Comparison of ENCODE assay signal across 13 cellular contexts in the genomic region with DNA sequence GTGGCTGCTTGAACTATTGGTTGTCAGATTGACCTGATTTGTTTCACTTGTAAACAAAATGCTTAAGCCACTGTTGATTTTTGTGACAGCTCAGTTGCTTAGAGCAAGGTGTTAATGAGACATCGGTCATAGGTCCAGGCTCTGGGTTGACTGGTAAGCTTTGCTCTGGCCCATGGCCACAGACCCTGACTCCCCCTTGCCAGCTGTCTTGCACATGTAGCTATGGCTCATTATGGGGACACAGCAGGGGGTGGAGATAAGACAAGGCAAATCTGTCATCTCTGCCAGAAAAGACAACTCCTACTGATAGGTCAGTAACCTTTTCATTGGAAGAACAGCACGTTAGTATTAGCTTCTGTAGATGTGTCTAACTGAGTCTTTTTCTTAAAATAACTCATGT.
DNase-seq lines count a peak whose midpoint lies in the region; ATAC-seq and TF ChIP-seq lines count a peak whose summit lies in the region.
"Had no signal": no experiment of that assay in that cellular context is flagged by ENCODE, and none has a peak within 500 bp of the region (broad histone marks: within the 10 kb centered on the region; RNA-seq: fewer than 3 reads in every experiment).

No MANE protein-coding gene starts in this region.

- no peak overlapping the region for H3K4me3 Mint-ChIP-seq in activated CD8-positive, alpha-beta T cell treated with anti-CD3 and anti-CD28 coated beads for 36 hours

- no peaks in the 10 kb centered on the region for H3K36me3 ChIP-seq in HCT116 (ENCODE audit: control insufficient read depth in 1 of 2, insufficient read depth in 2 of 2, low read length in 2 of 2)
- H3K36me3 ChIP-seq: neutrophil had no signal

- H3K79me2 ChIP-seq in HCT116 (ENCODE audit: insufficient read depth, low read length), result peaks cover 2% of the 10 kb centered on the region; the same call in 1 of the 2 replicates

- no peak overlapping the region for H3K9ac ChIP-seq in HCT116 (ENCODE audit: low read length)

- H3K9me3 Mint-ChIP-seq in activated CD8-positive, alpha-beta T cell treated with anti-CD3 and anti-CD28 coated beads for 36 hours, result peaks cover 8% of the 10 kb centered on the region

- H3K4me2 ChIP-seq in HCT116 (ENCODE audit: low read length), result peak overlapping the region; percentile 64

- no peak overlapping the region for H3K27ac ChIP-seq in HCT116 (ENCODE audit: low read depth, low read length)
- H3K27ac ChIP-seq: neutrophil had no signal

- intact Hi-C loops in HCT116 (cut with micrococcal nuclease), result no loop called here
- intact Hi-C loops in activated CD8-positive, alpha-beta T cell treated with anti-CD3 and anti-CD28 coated beads for 36 hours (cut with micrococcal nuclease), result no loop called here

- peaks cover 52 to 67% of the 10 kb centered on the region in 2 experiments for H3K4me1 ChIP-seq in HCT116 (ENCODE audit: control insufficient read depth in 1 of 2, insufficient read depth in 2 of 2, low read length in 2 of 2)

- H3K4me1 Mint-ChIP-seq in activated CD8-positive, alpha-beta T cell treated with anti-CD3 and anti-CD28 coated beads for 36 hours (ENCODE audit: low read depth), result peaks cover 39% of the 10 kb centered on the region

- TF ChIP-seq CTCF in HCT116 (IDR thresholded peaks at IDR 0.05 in 2 of 3, conservative IDR thresholded peaks at IDR 0.05 in 1 of 3; ENCODE audit: borderline replicate concordance in 1 of 3, insufficient read depth in 1 of 3, low read depth in 2 of 3, low read length in 2 of 3), result no peak
- no peak for TF ChIP-seq CTCF in activated CD8-positive, alpha-beta T cell treated with anti-CD3 and anti-CD28 coated beads for 36 hours (IDR thresholded peaks at IDR 0.05)

- DNase-seq in HCT116 (ENCODE audit: low read depth, low spot score), result no peak
- peak; percentile 81 for DNase-seq in NCI-H69 (lab: John Stamatoyannopoulos, UW)
- peak; percentile 74 for DNase-seq in cerebellar cortex (ENCODE audit: low spot score)
- peak; percentile 59 for DNase-seq in retina
- no peak for DNase-seq in stimulated activated naive CD4-positive, alpha-beta T cell treated with Interleukin-2 at 50 U/mL for 16 hours (lab: John Stamatoyannopoulos, UW)
- no peak for DNase-seq in activated CD8-positive, alpha-beta T cell treated with anti-CD3 and anti-CD28 coated beads for 36 hours
- DNase-seq in SKM-1 (lab: John Stamatoyannopoulos, UW; ENCODE audit: unreplicated experiment), result no peak
- DNase-seq: activated CD4-positive, alpha-beta T cell treated with anti-CD3 and anti-CD28 coated beads, Interleukin-2, amount 50 U/mL, for 48 hours; activated naive CD4-positive, alpha-beta T cell treated with anti-CD3 and anti-CD28 coated beads, Interleukin-2, amount 50 U/mL, for 16 hours; cortex of kidney; foreskin melanocyte; stimulated activated naive CD4-positive, alpha-beta T cell had no signal

- ATAC-seq in HCT116, result 0 out of 2 replicates have a peak, but pooled peaks have one; percentile 19
- no peak for ATAC-seq in activated CD8-positive, alpha-beta T cell treated with anti-CD3 and anti-CD28 coated beads for 36 hours

- H2AFZ ChIP-seq in HCT116 (ENCODE audit: low read depth, low read length, poor library complexity, severe bottlenecking), result no peak overlapping the region

- H3K27ac Mint-ChIP-seq in activated CD8-positive, alpha-beta T cell treated with anti-CD3 and anti-CD28 coated beads for 36 hours, result no peak overlapping the region

- no peaks in the 10 kb centered on the region for H3K27me3 Mint-ChIP-seq in activated CD8-positive, alpha-beta T cell treated with anti-CD3 and anti-CD28 coated beads for 36 hours

- H3K36me3 Mint-ChIP-seq in activated CD8-positive, alpha-beta T cell treated with anti-CD3 and anti-CD28 coated beads for 36 hours (ENCODE audit: low read depth), result peaks cover 9% of the 10 kb centered on the region

- H3K27me3 ChIP-seq in HCT116 (ENCODE audit: insufficient read depth, low read length), result no peaks in the 10 kb centered on the region
- H3K27me3 ChIP-seq: neutrophil had no signal

- CTCF ChIA-PET in HCT116 (lab: Charles Lee), result no interaction called here
- CTCF ChIA-PET in activated CD8-positive, alpha-beta T cell treated with anti-CD3 and anti-CD28 coated beads for 36 hours (lab: Charles Lee), result interaction anchor here (1.1 to 1.3 kb wide), 2 partner anchors 9 to 11 kb away, joined by 4 read pairs; no protein-coding TSS in a partner anchor

- no peak overlapping the region for H3K4me3 ChIP-seq in HCT116 (replicated peaks in 1 of 2; ENCODE audit: low read depth in 1 of 2, low read length in 2 of 2)

- no peaks in the 10 kb centered on the region for H4K20me1 ChIP-seq in HCT116 (ENCODE audit: insufficient read depth)

- no TSS peak for BruUV-seq in HCT116 (replicated peaks; lab: Mats Ljungman, UMichigan)

- peaks cover 0 to 4% of the 10 kb centered on the region in 2 experiments; a peak in 1 of 4 replicates for H3K9me3 ChIP-seq in HCT116 (ENCODE audit: control insufficient read depth in 1 of 2, insufficient read depth in 1 of 2, low read depth in 1 of 2, low read length in 2 of 2)
- H3K9me3 ChIP-seq: neutrophil had no signal

- RAD21 ChIA-PET in HCT116 (lab: Charles Lee; ENCODE audit: low non-redundant PET in 1 of 2, low total read pairs in 2 of 2, uncharacterized antibody in 2 of 2, unreplicated experiment in 2 of 2), result no interaction called here

- POLR2A ChIA-PET in HCT116 (lab: Charles Lee), result no interaction called here
- POLR2A ChIA-PET in activated CD8-positive, alpha-beta T cell treated with anti-CD3 and anti-CD28 coated beads for 36 hours (lab: Charles Lee), result interaction anchor here (0.6 kb wide), 1 partner anchor 413 kb away, joined by 3 read pairs; no protein-coding TSS in a partner anchor

- TF ChIP-seq RAD21 in HCT116 (IDR thresholded peaks at IDR 0.05; ENCODE audit: low read depth), result no peak

- H3K9me2 ChIP-seq in HCT116 (ENCODE audit: insufficient read depth), result no peaks in the 10 kb centered on the region

- no peak for TF ChIP-seq POLR2A in HCT116 (IDR thresholded peaks at IDR 0.05; ENCODE audit: borderline replicate concordance, extremely low read depth, insufficient read depth, insufficient read length)

TF ChIP-seq in HCT116, 20 proteins besides CTCF, POLR2A, EP300 and RAD21:
- TF ChIP-seq CEBPB (IDR thresholded peaks at IDR 0.05; ENCODE audit: low read depth) (no peak), SRF (IDR thresholded peaks at IDR 0.05; ENCODE audit: low read depth) (no peak), EZH2 (IDR thresholded peaks at IDR 0.05) (no peak), JUND (IDR thresholded peaks at IDR 0.05) (no peak), ZFX (IDR thresholded peaks at IDR 0.05) (no peak), SIN3A (IDR thresholded peaks at IDR 0.05; ENCODE audit: low read depth) (no peak), FOSL1 (IDR thresholded peaks at IDR 0.05; ENCODE audit: low read depth) (no peak), ATF3 (IDR thresholded peaks at IDR 0.05) (no peak), ELF1 (IDR thresholded peaks at IDR 0.05; ENCODE audit: borderline replicate concordance, low read depth) (no peak), ZBTB33 (IDR thresholded peaks at IDR 0.05; ENCODE audit: extremely low read depth, insufficient replicate concordance, low read length) (no peak), REST (IDR thresholded peaks at IDR 0.05; ENCODE audit: low read depth) (no peak), ZNF274 (IDR thresholded peaks at IDR 0.05; ENCODE audit: low read depth, low read length) (no peak)

Comparison
In these comparisons a context has a peak if more than half of its experiments do, and no peak if none do; other contexts are left out.
1. DNase-seq: peak in NCI-H69 (single experiment), cerebellar cortex (single experiment) and retina (single experiment); none in HCT116 (single experiment), stimulated activated naive CD4-positive, alpha-beta T cell treated with Interleukin-2 at 50 U/mL for 16 hours (single experiment), activated CD8-positive, alpha-beta T cell treated with anti-CD3 and anti-CD28 coated beads for 36 hours (single experiment) and SKM-1 (single experiment).